In genomic region chr7:6163402-6163801, GRCh38 we compare ENCODE assay signal across 31 cellular contexts. TPM values are rescaled to one million over a fixed set of nuclear protein-coding genes. Genes with fewer than 3 reads are reported as not detected.
DNase-seq lines count a peak whose midpoint lies in the region; ATAC-seq, FAIRE-seq and TF ChIP-seq lines count a peak whose summit lies in the region.
"Had no signal": no experiment of that assay in that cellular context is flagged by ENCODE, and none has a peak within 500 bp of the region (broad histone marks: within the 10 kb centered on the region; RNA-seq: fewer than 3 reads in every experiment).

No MANE protein-coding gene starts in this region.

- DNase-seq in heart right ventricle: no peak
- DNase-seq in left ventricle myocardium superior: no peak
- no peak for DNase-seq in chondrocyte (ENCODE audit: low spot score)
- DNase-seq in progenitor cell of endocrine pancreas (ENCODE audit: low spot score, unreplicated experiment): no peak
- DNase-seq in CD1c-positive myeloid dendritic cell (ENCODE audit: extremely low spot score): no peak
- DNase-seq in RCC 7860 (ENCODE audit: low spot score): no peak
- no peak for DNase-seq in retina
- DNase-seq in activated T-cell treated with anti-CD3 and anti-CD28 coated beads, Interleukin-2, amount 50 U/mL, for 1 hour: no peak
- DNase-seq: activated CD4-positive, CD25-positive, alpha-beta regulatory T cell treated with anti-CD3 and anti-CD28 coated beads, Interleukin-2, amount 50 U/mL, for 72 hours; activated CD8-positive, alpha-beta T cell treated with anti-CD3 and anti-CD28 coated beads for 36 hours; activated effector memory CD4-positive, alpha-beta T cell treated with anti-CD3 and anti-CD28 coated beads, Interleukin-2, amount 50 U/mL, for 16 hours; activated naive CD8-positive, alpha-beta T cell treated with anti-CD3 and anti-CD28 coated beads for 36 hours; activated T-cell treated with anti-CD3 and anti-CD28 coated beads for 4 hours; cerebellar nuclear complex; COR-L47; DMS53; kidney; natural killer cell; NCI-H1105; NCI-H2029; NCI-H524 treated with DMSO at 0.1 percent for 48 hours; stimulated activated CD4-positive, alpha-beta T cell treated with anti-CD3 and anti-CD28 coated beads, Interleukin-4, amount 100 ng/mL, for 4 hours; stimulated activated naive CD4-positive, alpha-beta T cell had no signal

- intact Hi-C loops in heart right ventricle (cut with DNase I): loop anchor here (2.0 to 10.0 kb wide), 9 partner anchors 61 to 159 kb away; partner anchors contain the start of gene CYTH3 (in 8 of the 10)
- intact Hi-C loops in left ventricle myocardium superior (cut with micrococcal nuclease): loop anchor here (5.0 kb wide), 1 partner anchor 159 kb away; no protein-coding TSS in a partner anchor

- no peaks in the 10 kb centered on the region for H3K27me3 Mint-ChIP-seq in chondrocyte (ENCODE audit: low read depth)
- H3K27me3 Mint-ChIP-seq in progenitor cell of endocrine pancreas: no peaks in the 10 kb centered on the region
- H3K27me3 Mint-ChIP-seq: activated CD8-positive, alpha-beta T cell treated with anti-CD3 and anti-CD28 coated beads for 36 hours; activated naive CD8-positive, alpha-beta T cell treated with anti-CD3 and anti-CD28 coated beads for 36 hours; B cell; IgD-negative memory B cell had no signal

- no peaks in the 10 kb centered on the region for H3K9me3 ChIP-seq in heart right ventricle
- H3K9me3 ChIP-seq: HAP-1 had no signal

- 95 to 96% methylated on average over 17 of the region's 17 CpGs for WGBS in heart right ventricle, 2 donors

- TF ChIP-seq CTCF in heart right ventricle (IDR thresholded peaks at IDR 0.05) (no peak), chondrocyte (IDR thresholded peaks at IDR 0.05) (no peak), progenitor cell of endocrine pancreas (IDR thresholded peaks at IDR 0.05; ENCODE audit: unreplicated experiment) (no peak)

- H3K4me3 ChIP-seq in heart right ventricle: no peak overlapping the region
- H3K4me3 ChIP-seq: HAP-1, lung had no signal

- peaks cover 0 to 77% (median 17%) of the 10 kb centered on the region in 9 donors for H3K36me3 ChIP-seq in heart right ventricle

- peak overlapping the region; percentile 70 for H3K27ac Mint-ChIP-seq in chondrocyte (ENCODE audit: unreplicated experiment)
- peak overlapping the region; percentile 78 for H3K27ac Mint-ChIP-seq in progenitor cell of endocrine pancreas
- H3K27ac Mint-ChIP-seq: activated CD8-positive, alpha-beta T cell treated with anti-CD3 and anti-CD28 coated beads for 36 hours; activated naive CD8-positive, alpha-beta T cell treated with anti-CD3 and anti-CD28 coated beads for 36 hours; B cell; T-helper 1 cell treated with Interleukin-12 subunit alpha and Interleukin-12 subunit beta and Interleukin-4 antibody, amounts not matched to agents 30 μg/mL and 1 μg/mL, for 36 hours had no signal

- peaks cover 34 to 89% (median 56%) of the 10 kb centered on the region in 9 donors for H3K4me1 ChIP-seq in heart right ventricle
- H3K4me1 ChIP-seq: HAP-1, parathyroid adenoma had no signal

- ATAC-seq in heart right ventricle (no peak), left ventricle myocardium superior (no peak)
- ATAC-seq: activated CD8-positive, alpha-beta T cell treated with anti-CD3 and anti-CD28 coated beads for 36 hours; natural killer cell; sciatic nerve had no signal

- H3K27me3 ChIP-seq in heart right ventricle: no peaks in the 10 kb centered on the region

- no peak for FAIRE-seq in RCC 7860 (lab: Jason Lieb, UNC)
- FAIRE-seq: kidney had no signal

- no peaks in the 10 kb centered on the region for H3K9me3 Mint-ChIP-seq in chondrocyte (ENCODE audit: low read depth)
- H3K9me3 Mint-ChIP-seq in progenitor cell of endocrine pancreas (ENCODE audit: low read depth): no peaks in the 10 kb centered on the region
- H3K9me3 Mint-ChIP-seq: activated CD8-positive, alpha-beta T cell treated with anti-CD3 and anti-CD28 coated beads for 36 hours; activated naive CD8-positive, alpha-beta T cell treated with anti-CD3 and anti-CD28 coated beads for 36 hours; IgD-negative memory B cell; natural killer cell; T-helper 1 cell treated with Interleukin-12 subunit alpha and Interleukin-12 subunit beta and Interleukin-4 antibody, amounts not matched to agents 30 μg/mL and 1 μg/mL, for 36 hours had no signal

- H3K27ac ChIP-seq in heart right ventricle: peak overlapping the region in 6 of 10 donors; percentile 75 to 91 (median 80)
- H3K27ac ChIP-seq: epithelial cell of prostate had no signal

- H3K4me3 Mint-ChIP-seq in chondrocyte (ENCODE audit: unreplicated experiment) (no peak overlapping the region), progenitor cell of endocrine pancreas (ENCODE audit: low read depth) (no peak overlapping the region)
- H3K4me3 Mint-ChIP-seq: activated CD8-positive, alpha-beta T cell treated with anti-CD3 and anti-CD28 coated beads for 36 hours; activated naive CD8-positive, alpha-beta T cell treated with anti-CD3 and anti-CD28 coated beads for 36 hours; B cell; IgD-negative memory B cell; natural killer cell; T-helper 1 cell treated with Interleukin-12 subunit alpha and Interleukin-12 subunit beta and Interleukin-4 antibody, amounts not matched to agents 30 μg/mL and 1 μg/mL, for 36 hours had no signal

- H3K4me1 Mint-ChIP-seq in chondrocyte (ENCODE audit: low read depth): peaks cover 24% of the 10 kb centered on the region
- H3K4me1 Mint-ChIP-seq in progenitor cell of endocrine pancreas (ENCODE audit: low read depth): peaks cover 10% of the 10 kb centered on the region
- H3K4me1 Mint-ChIP-seq: activated naive CD8-positive, alpha-beta T cell treated with anti-CD3 and anti-CD28 coated beads for 36 hours; IgD-negative memory B cell; natural killer cell had no signal

- H3K36me3 Mint-ChIP-seq in chondrocyte (ENCODE audit: low read depth) (peaks cover 11% of the 10 kb centered on the region), progenitor cell of endocrine pancreas (ENCODE audit: insufficient read depth) (peaks cover 8% of the 10 kb centered on the region)
- H3K36me3 Mint-ChIP-seq: activated naive CD8-positive, alpha-beta T cell treated with anti-CD3 and anti-CD28 coated beads for 36 hours; natural killer cell had no signal

RNA-seq across cellular contexts. Expression of gene USP42, which starts 58.7 kb away (rescaled TPM):
- total RNA-seq in heart right ventricle (1 to 10 TPM; 3.9 to 6.4 (median 5.1) TPM), left ventricle myocardium superior (5.2 TPM), chondrocyte (10.8 to 11.9 TPM (median 11.0 TPM) in 3 replicates), progenitor cell of endocrine pancreas (26.1 and 26.2 TPM in 2 replicates)
- polyA plus RNA-seq in heart right ventricle: 1 to 10 TPM; 2.4 to 3.0 TPM
